24 cellular contexts compared by ENCODE assay signal in the genomic region with DNA sequence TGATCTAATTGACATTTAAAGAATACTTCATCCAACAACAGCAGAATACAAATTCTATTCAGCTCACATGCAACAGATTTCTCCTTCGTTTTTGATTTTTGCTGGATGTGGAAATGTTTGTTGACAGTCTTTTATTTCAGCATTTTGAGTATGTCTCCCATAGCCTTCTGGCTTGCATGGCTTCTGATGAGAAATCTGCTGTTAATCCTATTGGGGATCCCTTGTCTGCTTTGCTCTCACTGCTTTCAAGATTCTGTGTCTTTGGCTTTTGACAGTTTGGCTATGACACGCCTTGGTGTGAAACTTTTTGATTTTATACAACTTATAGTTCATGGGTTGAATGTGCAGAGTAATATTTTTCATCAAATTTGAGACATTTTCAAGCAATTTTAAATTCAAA. TPM values are rescaled to one million over a fixed set of nuclear protein-coding genes. Genes with fewer than 3 reads are reported as not detected.
A peak's percentile ranks its signal among the peaks of the same experiment; 100 is the strongest.
DNase-seq lines count a peak whose midpoint lies in the region; ATAC-seq, FAIRE-seq and TF ChIP-seq lines count a peak whose summit lies in the region.
"Had no signal": no experiment of that assay in that cellular context is flagged by ENCODE, and none has a peak within 500 bp of the region (broad histone marks: within the 10 kb centered on the region; RNA-seq: fewer than 3 reads in every experiment).

No MANE protein-coding gene starts in this region.

- no peak overlapping the region for H3K18ac ChIP-seq in IMR-90 (ENCODE audit: low read depth, low read length)

- no peak overlapping the region for H2AK5ac ChIP-seq in IMR-90 (ENCODE audit: low read depth, low read length)

- no peak overlapping the region for H2BK20ac ChIP-seq in IMR-90 (ENCODE audit: low read depth, low read length)

- no peak overlapping the region for H3K56ac ChIP-seq in IMR-90 (ENCODE audit: extremely low read depth, insufficient read depth, low read length)

- no peak overlapping the region for H3K23ac ChIP-seq in IMR-90 (ENCODE audit: low read depth, low read length)

- 0% methylated on average over 2 of the region's 2 CpGs for WGBS in HepG2 (ENCODE audit: low lambda C conversion rate)
- whole genome bisulfite sequencing in right lobe of liver (ENCODE audit: insufficient coverage, low coverage, low lambda C conversion rate, missing lambda C conversion rate) = 62% methylated on average over 2 of the region's 2 CpGs
- WGBS in IMR-90 (ENCODE audit: extremely low coverage in 2 of 2, insufficient read length in 1 of 2), 2 experiments = no CpG with 5 or more reads among the region's 2 CpGs
- 69 to 74% methylated on average over 2 of the region's 2 CpGs for WGBS in gastroesophageal sphincter (ENCODE audit: low coverage in 1 of 2), 2 donors

- H3K9me3 ChIP-seq in HepG2 (ENCODE audit: low read length) = 0 out of 2 replicates have a peak, but pooled peaks cover 5% of the 10 kb centered on the region
- peaks cover 0 to 5% (median 0%) of the 10 kb centered on the region in 4 donors for H3K9me3 ChIP-seq in right lobe of liver
- H3K9me3 ChIP-seq in IMR-90 (ENCODE audit: control insufficient read depth, insufficient read depth, low read length) = no peaks in the 10 kb centered on the region
- H3K9me3 ChIP-seq in gastroesophageal sphincter = peaks cover 0 to 32% (median 0%) of the 10 kb centered on the region in 3 donors

- BruUV-seq in HepG2 (replicated peaks; lab: Mats Ljungman, UMichigan) = no TSS peak
- TSS peak; percentile 37 for BruUV-seq in IMR-90 (replicated peaks; lab: Mats Ljungman, UMichigan)

- H3K4me3 ChIP-seq in HepG2 (replicated peaks in 1 of 3; ENCODE audit: insufficient read depth in 1 of 3, low read depth in 2 of 3, low read length in 3 of 3) = no peak overlapping the region
- no peak overlapping the region for H3K4me3 ChIP-seq in right lobe of liver
- no peak overlapping the region for H3K4me3 ChIP-seq in IMR-90 (ENCODE audit: insufficient read depth, low read depth, low read length)
- H3K4me3 ChIP-seq in gastroesophageal sphincter = no peak overlapping the region
- H3K4me3 ChIP-seq: Peyer's patch, SK-N-MC had no signal

- no peak for DNase-seq in HepG2 (ENCODE audit: low spot score)
- no peak for DNase-seq in right lobe of liver
- no peak for DNase-seq in IMR-90
- DNase-seq in central memory CD8-positive, alpha-beta T cell (ENCODE audit: low spot score in 2 of 2) = no peak
- no peak for DNase-seq in nephron progenitor cell
- DNase-seq in RWPE1 (ENCODE audit: low spot score) = no peak
- DNase-seq: C1 segment of cervical spinal cord, DMS153, DND-41, KBM-7, NCI-H1048, NCI-H1417 treated with DMSO at 0.1 percent for 48 hours, NCI-H1694 treated with DMSO at 0.1 percent for 48 hours, NCI-H2081 treated with DMSO at 0.1 percent for 48 hours, NCI-H2171, NCI-H226, NCI-H510A, NCI-H69, OCI-M1, Peyer's patch, SIG-M5 had no signal

- H2AFZ ChIP-seq in HepG2 (ENCODE audit: low read length) = no peak overlapping the region
- H2AFZ ChIP-seq in IMR-90 (replicated peaks; ENCODE audit: low read length, poor library complexity) = no peak overlapping the region

- H3K4me2 ChIP-seq in HepG2 (ENCODE audit: low read depth, low read length) (no peak overlapping the region), IMR-90 (ENCODE audit: low read depth, low read length) (no peak overlapping the region)

- no peaks in the 10 kb centered on the region for H4K20me1 ChIP-seq in HepG2 (ENCODE audit: insufficient read depth, low read length)
- no peaks in the 10 kb centered on the region for H4K20me1 ChIP-seq in IMR-90 (ENCODE audit: insufficient read depth, low read length)

- in situ Hi-C loops in HepG2 (cut with HindIII; ENCODE audit: extremely low pct_ligation_motif_present, low pct_unique_long_range_greater_than_20kb) (no loop called here), IMR-90 (cut with MboI; ENCODE audit: low sequenced_read_pairs) (no loop called here)

- CTCF ChIA-PET in HepG2 (lab: Yijun Ruan, JAX; ENCODE audit: low intra/inter-chr PET ratio, low total read pairs) (no interaction called here), IMR-90 (lab: Yijun Ruan, JAX) (no interaction called here), RWPE1 (lab: Yijun Ruan, JAX) (no interaction called here)

- no peak overlapping the region for H2BK5ac ChIP-seq in IMR-90 (ENCODE audit: low read depth, low read length, poor library complexity, severe bottlenecking)

- H3K27me3 ChIP-seq in HepG2 (ENCODE audit: control insufficient read depth in 1 of 2, insufficient read depth in 2 of 2, low read length in 2 of 2) (no peaks in the 10 kb centered on the region; a peak in 2 of 5 replicates), right lobe of liver (no peaks in the 10 kb centered on the region), IMR-90 (ENCODE audit: control insufficient read depth, insufficient read depth, low read length) (no peaks in the 10 kb centered on the region), gastroesophageal sphincter (no peaks in the 10 kb centered on the region)
- H3K27me3 ChIP-seq: Peyer's patch had no signal

- no peak overlapping the region for H3K4me3 Mint-ChIP-seq in central memory CD8-positive, alpha-beta T cell
- H3K4me3 Mint-ChIP-seq in nephron progenitor cell = no peak overlapping the region

- H4K5ac ChIP-seq in IMR-90 (ENCODE audit: low read depth, low read length) = no peak overlapping the region

- H3K36me3 Mint-ChIP-seq in central memory CD8-positive, alpha-beta T cell (ENCODE audit: insufficient read depth) = peaks cover 11% of the 10 kb centered on the region
- H3K36me3 Mint-ChIP-seq in nephron progenitor cell (ENCODE audit: low read depth) = peaks cover 15% of the 10 kb centered on the region

- dilution Hi-C loops in IMR-90 (cut with HindIII; ENCODE audit: low sequenced_read_pairs, unreplicated experiment) = no loop called here

- H4K8ac ChIP-seq in IMR-90 (ENCODE audit: low read depth in 2 of 2, low read length in 2 of 2) = no peak overlapping the region

- peak overlapping the region; percentile 39 for H3K27ac Mint-ChIP-seq in central memory CD8-positive, alpha-beta T cell (ENCODE audit: low read depth)
- H3K27ac Mint-ChIP-seq in nephron progenitor cell = no peak overlapping the region

- TF ChIP-seq CTCF in HepG2 (CRISPR knock-in tag; IDR thresholded peaks at IDR 0.05) (no peak), right lobe of liver (IDR thresholded peaks at IDR 0.05) (no peak), IMR-90 (conservative IDR thresholded peaks at IDR 0.05; ENCODE audit: low read depth, low read length) (no peak), nephron progenitor cell (IDR thresholded peaks at IDR 0.05) (no peak), RWPE1 (conservative IDR thresholded peaks at IDR 0.05; ENCODE audit: low read depth) (no peak), gastroesophageal sphincter (IDR thresholded peaks at IDR 0.05) (no peak)

- H2AK9ac ChIP-seq in IMR-90 (replicated peaks; ENCODE audit: low read depth, low read length, poor library complexity) = no peak overlapping the region

- TF ChIP-seq POLR2A in HepG2 (IDR thresholded peaks at IDR 0.05; ENCODE audit: insufficient read depth in 1 of 2, low read depth in 2 of 2, low read length in 2 of 2) (no peak), right lobe of liver (IDR thresholded peaks at IDR 0.05) (no peak), IMR-90 (IDR thresholded peaks at IDR 0.05; ENCODE audit: low read depth, low read length) (no peak), gastroesophageal sphincter (IDR thresholded peaks at IDR 0.05) (no peak)

- H2BK15ac ChIP-seq in IMR-90 (ENCODE audit: low read depth, low read length) = no peak overlapping the region

- H3K27me3 Mint-ChIP-seq in central memory CD8-positive, alpha-beta T cell = no peaks in the 10 kb centered on the region
- H3K27me3 Mint-ChIP-seq in nephron progenitor cell (ENCODE audit: low read depth, poor library complexity) = no peaks in the 10 kb centered on the region

- H3K4me1 ChIP-seq in HepG2 (ENCODE audit: insufficient read depth, low read length) = peaks cover 8% of the 10 kb centered on the region; the same call in 1 of the 2 replicates
- H3K4me1 ChIP-seq in right lobe of liver = peaks cover 0 to 7% (median 0%) of the 10 kb centered on the region in 4 donors
- H3K4me1 ChIP-seq in IMR-90 (ENCODE audit: control insufficient read depth, insufficient read depth, low read length) = peaks cover 20% of the 10 kb centered on the region
- H3K4me1 ChIP-seq in gastroesophageal sphincter = no peaks in the 10 kb centered on the region

- H2BK120ac ChIP-seq in IMR-90 (ENCODE audit: low read depth, low read length) = no peak overlapping the region

- FAIRE-seq in HepG2 (lab: Jason Lieb, UNC) = no peak
- FAIRE-seq: GM19239 had no signal

- ATAC-seq in HepG2 = no peak
- ATAC-seq in right lobe of liver = no peak
- no peak for ATAC-seq in IMR-90 (ENCODE audit: low read depth)
- no peak for ATAC-seq in central memory CD8-positive, alpha-beta T cell (replicated peaks; ENCODE audit: extremely low read depth, poor library complexity, severe bottlenecking)
- no peak for ATAC-seq in gastroesophageal sphincter

- H3K4ac ChIP-seq in IMR-90 (ENCODE audit: low read depth, low read length) = no peak overlapping the region

- H3K9ac ChIP-seq in HepG2 (ENCODE audit: insufficient read depth, low read depth, low read length) (no peak overlapping the region), IMR-90 (ENCODE audit: low read depth, low read length) (no peak overlapping the region)

- TF ChIP-seq EP300 in HepG2 (IDR thresholded peaks at IDR 0.05; ENCODE audit: low read depth in 2 of 2, low read length in 2 of 2) (no peak), HepG2 (CRISPR knock-in tag; IDR thresholded peaks at IDR 0.05; ENCODE audit: borderline replicate concordance) (no peak), gastroesophageal sphincter (IDR thresholded peaks at IDR 0.05) (no peak)

- H3K79me2 ChIP-seq in HepG2 (ENCODE audit: insufficient read depth, low read length) = no peaks in the 10 kb centered on the region

- no peak overlapping the region for H3K27ac ChIP-seq in HepG2 (ENCODE audit: extremely low read length, insufficient read depth, low read length)
- H3K27ac ChIP-seq in right lobe of liver = no peak overlapping the region
- no peak overlapping the region for H3K27ac ChIP-seq in IMR-90 (ENCODE audit: insufficient read depth, low read length)
- H3K27ac ChIP-seq in RWPE1 = no peak overlapping the region
- no peak overlapping the region for H3K27ac ChIP-seq in gastroesophageal sphincter
- H3K27ac ChIP-seq: Peyer's patch, SK-N-MC had no signal

- no peak overlapping the region for H4K91ac ChIP-seq in IMR-90 (ENCODE audit: insufficient read depth, low read depth, low read length)

- intact Hi-C loops in HepG2 (cut with micrococcal nuclease; ENCODE audit: unreplicated experiment) (no loop called here), right lobe of liver (cut with DNase I) (no loop called here), IMR-90 (cut with micrococcal nuclease) (no loop called here)

- peaks cover 6% of the 10 kb centered on the region for H3K9me3 Mint-ChIP-seq in central memory CD8-positive, alpha-beta T cell
- peaks cover 28% of the 10 kb centered on the region for H3K9me3 Mint-ChIP-seq in nephron progenitor cell

- no peak for TF ChIP-seq RAD21 in HepG2 (CRISPR knock-in tag; IDR thresholded peaks at IDR 0.05)
- no peak for TF ChIP-seq RAD21 in IMR-90 (IDR thresholded peaks at IDR 0.05; ENCODE audit: low read length)

- peaks cover 45% of the 10 kb centered on the region for H3K4me1 Mint-ChIP-seq in central memory CD8-positive, alpha-beta T cell
- H3K4me1 Mint-ChIP-seq in nephron progenitor cell = peaks cover 13% of the 10 kb centered on the region

- POLR2A ChIA-PET in HepG2 (lab: Yijun Ruan, JAX) = no interaction called here
- POLR2A ChIA-PET in IMR-90 (lab: Charles Lee; ENCODE audit: unreplicated experiment) = no interaction called here
- POLR2A ChIA-PET in RWPE1 (lab: Yijun Ruan, JAX; ENCODE audit: low non-redundant PET) = no interaction called here

- H3K36me3 ChIP-seq in HepG2 (replicated peaks in 1 of 2; ENCODE audit: control insufficient read depth in 1 of 2, insufficient read depth in 2 of 2, low read length in 2 of 2) = no peaks in the 10 kb centered on the region
- no peaks in the 10 kb centered on the region for H3K36me3 ChIP-seq in right lobe of liver
- H3K36me3 ChIP-seq in IMR-90 (ENCODE audit: control insufficient read depth, insufficient read depth, low read length) = peaks cover 1% of the 10 kb centered on the region
- no peaks in the 10 kb centered on the region for H3K36me3 ChIP-seq in gastroesophageal sphincter
- H3K36me3 ChIP-seq: Peyer's patch had no signal

- peaks cover 18% of the 10 kb centered on the region for H3K9me1 ChIP-seq in IMR-90 (ENCODE audit: insufficient read depth, low read length)

- peaks cover 8 to 19% of the 10 kb centered on the region in 2 experiments for H3K79me1 ChIP-seq in IMR-90 (ENCODE audit: low read depth in 1 of 2, low read length in 2 of 2)

- no peak overlapping the region for H3K14ac ChIP-seq in IMR-90 (replicated peaks; ENCODE audit: low read depth, low read length)

RNA-seq across cellular contexts. Expression of a gene that starts 44.7 kb away (rescaled TPM):
- total RNA-seq in HepG2 (2016; rRNA removed; fragmentation: Illumina TruSeq; extraction: Trizol) (0.36 TPM in 1 of 2 replicates, not detected in the other), right lobe of liver (1 to 10 TPM in 1 of 6 experiments, under 1 TPM in 4, not detected in 1; 0.20 to 2.4 (median 0.43) TPM), IMR-90 (2012; rRNA removed) (19.7 and 20.3 TPM in 2 replicates), gastroesophageal sphincter (1 to 10 TPM in 2 of 4 donors, under 1 TPM in 2; 0.47 to 2.7 (median 1.4) TPM)
- not detected in 2 replicates for total RNA-seq in HepG2 (2016; cell fraction: cytosol; rRNA removed; fragmentation: Illumina TruSeq; extraction: Trizol; ENCODE audit: low read depth)
- total RNA-seq in HepG2 (2016; cell fraction: insoluble cytoplasmic fraction; rRNA removed; fragmentation: Illumina TruSeq; extraction: Trizol) = 0.09 TPM in 1 of 2 replicates, not detected in the other
- total RNA-seq in HepG2 (2016; cell fraction: membrane; rRNA removed; fragmentation: Illumina TruSeq; extraction: Trizol) = 0.38 TPM in 1 of 2 replicates, not detected in the other
- 0.34 TPM in 1 of 2 replicates, not detected in the other for total RNA-seq in HepG2 (2016; cell fraction: nucleus; rRNA removed; fragmentation: Illumina TruSeq; extraction: Trizol)
- polyA plus RNA-seq in HepG2 (2011; rRNA removed) (0.15 and 0.21 TPM in 2 replicates), IMR-90 (2012; rRNA removed) (15.3 and 17.6 TPM in 2 replicates)
- 0.21 TPM in 1 of 2 replicates, not detected in the other for polyA plus RNA-seq in HepG2 (2011; cell fraction: cytosol; rRNA removed)
- 0.12 TPM in 1 of 2 replicates, not detected in the other for polyA plus RNA-seq in HepG2 (2011; cell fraction: nucleus; rRNA removed)
- 0.13 and 0.25 TPM in 2 replicates for polyA plus RNA-seq in HepG2 (2012)
- 0.28 TPM in 1 of 2 replicates, not detected in the other for polyA plus RNA-seq in HepG2 (2016; cell fraction: cytosol; fragmentation: Illumina TruSeq; extraction: Trizol; ENCODE audit: low read depth)
- polyA plus RNA-seq in HepG2 (2016; cell fraction: insoluble cytoplasmic fraction; fragmentation: Illumina TruSeq; extraction: Trizol; ENCODE audit: low read depth) = not detected in 2 replicates
- polyA plus RNA-seq in HepG2 (2016; cell fraction: membrane; fragmentation: Illumina TruSeq; extraction: Trizol; ENCODE audit: low read depth) = 0.06 TPM in 1 of 2 replicates, not detected in the other
- not detected in 2 replicates for polyA plus RNA-seq in HepG2 (2016; cell fraction: nucleus; fragmentation: Illumina TruSeq; extraction: Trizol; ENCODE audit: insufficient read depth, low read depth)
- polyA minus RNA-seq in HepG2 (2011; rRNA and poly(A)+ RNA removed; ENCODE audit: low replicate concordance) = 0.16 and 246 TPM in 2 replicates
- polyA minus RNA-seq in HepG2 (2011; cell fraction: cytosol; rRNA and poly(A)+ RNA removed) = not detected in 2 replicates
- 0.50 TPM in 1 of 2 replicates, not detected in the other for polyA minus RNA-seq in HepG2 (2011; cell fraction: nucleus; rRNA and poly(A)+ RNA removed)
- 8.1 and 12.6 TPM in 2 replicates for polyA plus RNA-seq in IMR-90 (2012; cell fraction: cytosol; rRNA removed)
- polyA plus RNA-seq in IMR-90 (2012; cell fraction: nucleus; rRNA removed; ENCODE audit: low replicate concordance) = 7.4 and 9.4 TPM in 2 replicates
